Comparison of ENCODE assay signal across 7 cellular contexts in genomic region chr9:109012009-109012875, GRCh38. TPM values are rescaled to one million over a fixed set of nuclear protein-coding genes. Genes with fewer than 3 reads are reported as not detected.
DNase-seq lines count a peak whose midpoint lies in the region; ATAC-seq and TF ChIP-seq lines count a peak whose summit lies in the region.

No MANE protein-coding gene starts in this region.

- DNase-seq in NCI-H2171 treated with DMSO at 0.1 percent for 48 hours (lab: John Stamatoyannopoulos, UW), result peak; percentile 43
- DNase-seq in activated CD4-positive, alpha-beta T cell treated with anti-CD3 and anti-CD28 coated beads, Interleukin-2, amount 50 U/mL, for 4 hours, result peak; percentile 52
- peak; percentile 45 for DNase-seq in effector CD4-positive, alpha-beta T cell
- peak; percentile 71 to 89 for DNase-seq in lung microvascular endothelial cell (ENCODE audit: low read depth in 2 of 2)
- DNase-seq in stimulated activated CD4-positive, alpha-beta T cell treated with anti-CD3 and anti-CD28 coated beads, TNF-alpha, amount 100 ng/mL, for 4 hours (ENCODE audit: low read depth in 3 of 3), result peak; percentile 26 to 44 (median 38)

- no peak for TF ChIP-seq POLR2A in GM18505 (IDR thresholded peaks at IDR 0.05; ENCODE audit: borderline replicate concordance, extremely low read depth, insufficient read depth, insufficient read length)

- peak; percentile 31 for ATAC-seq in GM18505 (IDR thresholded peaks at IDR 0.05; ENCODE audit: unreplicated experiment)
- ATAC-seq in HG02852 (IDR thresholded peaks at IDR 0.05; ENCODE audit: unreplicated experiment), result peak; percentile 36

RNA-seq across cellular contexts. Expression of gene CTNNAL1, which starts 1.1 kb away (rescaled TPM):
- 106 and 142 TPM in 2 replicates for total RNA-seq in lung microvascular endothelial cell

Comparison
In these comparisons a context has a peak if more than half of its experiments do, and no peak if none do; other contexts are left out.
1. Peak in every context shown above with its lines: DNase-seq and ATAC-seq.